In the genomic region with DNA sequence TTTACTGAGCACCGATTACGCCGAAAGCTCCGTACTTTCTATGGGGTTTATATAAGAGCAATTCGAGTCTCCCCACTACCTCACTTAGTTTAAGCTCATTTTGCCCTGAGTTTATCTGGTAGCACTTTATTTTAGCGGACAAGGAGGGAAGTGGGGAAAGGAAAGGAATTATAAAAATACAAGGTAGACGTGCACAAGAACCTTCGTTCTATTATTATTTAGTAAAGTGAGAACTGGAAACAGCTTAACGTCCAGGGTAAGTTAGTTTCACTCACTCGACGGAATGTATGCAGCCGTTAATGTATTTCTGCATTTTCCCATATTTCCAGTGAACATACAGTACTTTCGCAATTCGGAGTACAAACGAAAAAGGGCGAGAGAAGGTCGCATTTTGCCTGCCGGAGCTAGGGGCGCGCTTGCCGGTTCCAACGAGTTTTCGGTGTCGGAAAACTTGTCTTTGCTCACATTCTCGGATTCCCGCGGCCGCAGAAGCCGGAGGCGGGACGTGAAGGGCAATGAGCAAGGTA, we compare ENCODE assay signal across 8 cellular contexts. TPM values are rescaled to one million over a fixed set of nuclear protein-coding genes. Genes with fewer than 3 reads are reported as not detected.
DNase-seq lines count a peak whose midpoint lies in the region; ATAC-seq and TF ChIP-seq lines count a peak whose summit lies in the region.

No MANE protein-coding gene starts in this region.

- H3K4me3 ChIP-seq in BJ (ENCODE audit: low read depth, low read length) (peak overlapping the region; percentile 97), HUES6 (ENCODE audit: low read depth, low read length) (peak overlapping the region; percentile 66), adipocyte (ENCODE audit: low read length) (peak overlapping the region; percentile 97), liver (ENCODE audit: low read depth in 1 of 3, low read length in 3 of 3) (peak overlapping the region; percentile 70 to 84 (median 79)), upper lobe of left lung (peak overlapping the region; percentile 68 to 98 (median 83))

- TF ChIP-seq CTCF in BJ (IDR thresholded peaks at IDR 0.05; ENCODE audit: insufficient read depth, low read depth, low read length) (peak; percentile 40; the same call in 1 of the 2 replicates), liver (IDR thresholded peaks at IDR 0.05; ENCODE audit: low read depth, low read length, missing input control) (no peak), upper lobe of left lung (IDR thresholded peaks at IDR 0.05) (peak in 1 of 6 experiments; percentile 12), GM13977 (IDR thresholded peaks at IDR 0.05; ENCODE audit: extremely low read depth, insufficient read depth, missing control alignments) (no peak), GM10266 (IDR thresholded peaks at IDR 0.05; ENCODE audit: control insufficient read depth, insufficient read depth, low read depth, missing control alignments) (no peak)

- no peak for TF ChIP-seq EP300 in upper lobe of left lung (IDR thresholded peaks at IDR 0.05)

- in situ Hi-C loops in ACHN (cut with HindIII; ENCODE audit: low pct_ligation_motif_present, low pct_unique_long_range_greater_than_20kb, low sequenced_read_pairs): no loop called here
- in situ Hi-C loops in GM13977 (cut with MboI; ENCODE audit: low pct_unique_long_range_greater_than_20kb, low sequenced_read_pairs, unreplicated experiment): no loop called here

- ATAC-seq in upper lobe of left lung (ENCODE audit: low FRiP score in 2 of 2): no peak

- TF ChIP-seq RAD21 in liver (IDR thresholded peaks at IDR 0.05): peak in 1 of 2 donors; percentile 34

- no peak for TF ChIP-seq POLR2A in upper lobe of left lung (IDR thresholded peaks at IDR 0.05)

- under 1% methylated on average over 31 of the region's 31 CpGs for WGBS in liver
- 1 to 2% methylated on average over 21 to 31 of the region's 31 CpGs for WGBS in upper lobe of left lung, 2 donors

- CTCF ChIA-PET in BJ (lab: Yijun Ruan, JAX): interaction anchor here (0.5 to 1.6 kb wide), 4 partner anchors 11 to 562 kb away, joined by 3 read pairs; no protein-coding TSS in a partner anchor

- H3K27ac ChIP-seq in HUES6 (ENCODE audit: low read depth, low read length): peak overlapping the region; percentile 92
- peak overlapping the region; percentile 98 to 99 for H3K27ac ChIP-seq in liver (ENCODE audit: low read depth in 1 of 2, low read length in 2 of 2)
- H3K27ac ChIP-seq in upper lobe of left lung: peak overlapping the region; percentile 92 to 99 (median 99)

- H3K9me3 ChIP-seq in HUES6 (ENCODE audit: control insufficient read depth, insufficient read depth, low read depth, low read length): no peaks in the 10 kb centered on the region
- no peaks in the 10 kb centered on the region for H3K9me3 ChIP-seq in adipocyte (ENCODE audit: control insufficient read depth, low read length)
- no peaks in the 10 kb centered on the region for H3K9me3 ChIP-seq in liver (ENCODE audit: control insufficient read depth in 4 of 4, low read length in 3 of 4)
- no peaks in the 10 kb centered on the region for H3K9me3 ChIP-seq in upper lobe of left lung

- POLR2A ChIA-PET in BJ (lab: Charles Lee): no interaction called here

- H3K27me3 ChIP-seq in BJ (ENCODE audit: control insufficient read depth, insufficient read depth, low read length) (peaks cover 4% of the 10 kb centered on the region), HUES6 (ENCODE audit: control insufficient read depth, insufficient read depth, low read length) (0 out of 2 replicates have a peak, but pooled peaks cover 3% of the 10 kb centered on the region), adipocyte (replicated peaks; ENCODE audit: control insufficient read depth, insufficient read depth, low read length) (no peaks in the 10 kb centered on the region), liver (ENCODE audit: control insufficient read depth in 4 of 4, insufficient read depth in 4 of 4, low read length in 3 of 4) (no peaks in the 10 kb centered on the region), upper lobe of left lung (no peaks in the 10 kb centered on the region)

- H3K9ac ChIP-seq in HUES6 (ENCODE audit: low read length): peak overlapping the region; percentile 95
- peak overlapping the region; percentile 94 for H3K9ac ChIP-seq in adipocyte (ENCODE audit: low read length)
- H3K9ac ChIP-seq in liver (ENCODE audit: low read depth in 1 of 2, low read length in 2 of 2): peak overlapping the region; percentile 79 to 89

- no peaks in the 10 kb centered on the region for H3K36me3 ChIP-seq in BJ (ENCODE audit: control insufficient read depth, insufficient read depth, low read length)
- no peaks in the 10 kb centered on the region for H3K36me3 ChIP-seq in HUES6 (ENCODE audit: control insufficient read depth, insufficient read depth, low read length)
- no peaks in the 10 kb centered on the region for H3K36me3 ChIP-seq in adipocyte (ENCODE audit: control insufficient read depth, insufficient read depth, low read length, severe bottlenecking)
- no peaks in the 10 kb centered on the region for H3K36me3 ChIP-seq in liver (ENCODE audit: control insufficient read depth in 4 of 4, insufficient read depth in 3 of 4, low read depth in 1 of 4, low read length in 3 of 4)
- no peaks in the 10 kb centered on the region for H3K36me3 ChIP-seq in upper lobe of left lung

- H3K4me1 ChIP-seq in HUES6 (ENCODE audit: control insufficient read depth, insufficient read depth, low read length) (peaks cover 17% of the 10 kb centered on the region), adipocyte (ENCODE audit: control insufficient read depth, insufficient read depth, low read length) (peaks cover 19% of the 10 kb centered on the region), liver (ENCODE audit: control insufficient read depth in 4 of 4, insufficient read depth in 4 of 4, low read length in 3 of 4) (peaks cover 3 to 18% (median 15%) of the 10 kb centered on the region in 4 donors), upper lobe of left lung (peaks cover 28 to 39% (median 33%) of the 10 kb centered on the region in 4 donors)

- DNase-seq in BJ (ENCODE audit: low read depth) (no peak), adipocyte (ENCODE audit: low read depth) (no peak), upper lobe of left lung (no peak), ACHN (no peak), GM13977 (ENCODE audit: low spot score) (no peak), GM10266 (ENCODE audit: extremely low spot score) (no peak)

TF ChIP-seq in liver, 16 proteins besides CTCF, POLR2A, EP300 and RAD21:
- TF ChIP-seq HNF4A (conservative IDR thresholded peaks at IDR 0.05) (no peak), YY1 (IDR thresholded peaks at IDR 0.05) (no peak), MAX (IDR thresholded peaks at IDR 0.05) (no peak), JUND (IDR thresholded peaks at IDR 0.05) (peak; percentile 2 to 8), NR2F2 (IDR thresholded peaks at IDR 0.05) (no peak), GABPA (IDR thresholded peaks at IDR 0.05 in 1 of 2, conservative IDR thresholded peaks at IDR 0.05 in 1 of 2) (no peak)

RNA-seq across cellular contexts. Expression of gene STT3B, which starts 1.2 kb away (rescaled TPM):
- polyA plus RNA-seq in BJ (2011; rRNA removed) (39.7 and 86.5 TPM in 2 replicates), liver (10 to 100 TPM; 23.9 to 50.5 TPM)
- 48.2 and 53.2 TPM in 2 replicates for polyA minus RNA-seq in BJ (2011; rRNA and poly(A)+ RNA removed)
- total RNA-seq in liver (100 to 1,000 TPM; 121 to 128 TPM), upper lobe of left lung (100 to 1,000 TPM in 1 of 6 donors, 10 to 100 TPM in 5; 42.9 to 137 (median 88.8) TPM)
